ENCODE assay signal across 36 cellular contexts in the genomic region with DNA sequence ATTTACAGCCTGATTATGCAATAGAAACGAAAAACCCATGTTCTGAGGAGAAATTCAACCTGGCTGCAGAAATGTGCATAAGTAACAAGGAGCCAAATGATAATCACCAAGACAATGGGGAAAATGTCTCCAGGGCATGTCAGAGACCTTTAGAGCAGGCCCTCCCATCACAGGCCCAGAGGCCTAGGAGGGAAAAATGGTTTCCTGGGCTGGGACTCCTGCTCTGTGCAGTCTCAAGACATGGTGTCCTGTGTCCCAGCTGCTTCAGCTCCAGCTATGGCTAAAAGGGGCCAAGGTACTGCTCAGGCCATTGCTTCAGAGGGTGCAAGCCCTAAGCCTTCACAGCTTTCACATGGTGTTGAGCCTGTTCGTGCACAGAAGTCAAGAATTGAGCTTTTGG.
DNase-seq lines count a peak whose midpoint lies in the region; ATAC-seq, FAIRE-seq and TF ChIP-seq lines count a peak whose summit lies in the region.
"Had no signal": no experiment of that assay in that cellular context is flagged by ENCODE, and none has a peak within 500 bp of the region (broad histone marks: within the 10 kb centered on the region; RNA-seq: fewer than 3 reads in every experiment).

No MANE protein-coding gene starts in this region.

- H3K4me3 Mint-ChIP-seq in endodermal cell, result no peak overlapping the region
- H3K4me3 Mint-ChIP-seq: B cell; CD14-positive monocyte; CD4-positive, alpha-beta memory T cell; CD4-positive, alpha-beta T cell; CD4-positive, CD25-positive, alpha-beta regulatory T cell; CD8-positive, alpha-beta memory T cell; CD8-positive, alpha-beta T cell had no signal

- H3K27me3 ChIP-seq in endodermal cell (ENCODE audit: control insufficient read depth, insufficient read depth, low read length, poor library complexity, severe bottlenecking) (peaks cover 14% of the 10 kb centered on the region), H7 (ENCODE audit: control insufficient read depth, insufficient read depth, low read length) (peaks cover 3% of the 10 kb centered on the region; the same call in 1 of the 2 replicates), left ventricle myocardium inferior (ENCODE audit: low read depth) (no peaks in the 10 kb centered on the region)
- H3K27me3 ChIP-seq: BE2C; BLaER1; BLaER1 treated with 17β-estradiol and CSF1 and Interleukin-3, amounts not matched to agents 10 nM and 100 nM had no signal

- no peak for ATAC-seq in A549
- ATAC-seq: CD8-positive, alpha-beta T cell had no signal

- DNase-seq in A549 (ENCODE audit: low read depth in 1 of 2, low spot score in 1 of 2) (no peak), endodermal cell (no peak), urothelium cell line (ENCODE audit: low spot score) (no peak), OCI-M1 (lab: John Stamatoyannopoulos, UW) (no peak), H7 (no peak), left ventricle myocardium inferior (no peak)
- DNase-seq in effector CD4-positive, alpha-beta T cell, result no peak
- DNase-seq: 8988T; ACHN; AML-193; BE2C; C1 segment of cervical spinal cord; Caco-2; Calu3; CD4-positive, alpha-beta memory T cell; CD4-positive, alpha-beta T cell; CD4-positive, CD25-positive, alpha-beta regulatory T cell; CD8-positive, alpha-beta memory T cell; CD8-positive, alpha-beta T cell; COR-L47; DMS 273 treated with DMSO at 0.1 percent for 48 hours; DMS153; DMS53; DMS79; DMS79 treated with DMSO at 0.1 percent for 48 hours; DND-41; EL had no signal

- H3K36me3 Mint-ChIP-seq in endodermal cell (ENCODE audit: low read depth), result no peaks in the 10 kb centered on the region
- H3K36me3 Mint-ChIP-seq: CD14-positive monocyte; CD4-positive, alpha-beta memory T cell; CD4-positive, CD25-positive, alpha-beta regulatory T cell; CD8-positive, alpha-beta memory T cell; CD8-positive, alpha-beta T cell had no signal

- 2% methylated on average over 2 of the region's 2 CpGs for WGBS in A549 (ENCODE audit: missing lambda C conversion rate)
- 25 to 43% methylated on average over 2 of the region's 2 CpGs for WGBS in endodermal cell (ENCODE audit: insufficient coverage in 1 of 2, insufficient read length in 1 of 2), 2 experiments

- H3K4me2 ChIP-seq in A549, result no peak overlapping the region
- H3K4me2 ChIP-seq: BLaER1; BLaER1 treated with 17β-estradiol and CSF1 and Interleukin-3, amounts not matched to agents 10 nM and 100 nM had no signal

- POLR2A ChIA-PET in A549 (lab: Yijun Ruan, JAX), result no interaction called here
- POLR2A ChIA-PET in HEK293 (lab: Yijun Ruan, JAX), result no interaction called here

- FAIRE-seq in A549 (lab: Jason Lieb, UNC) (no peak), urothelium cell line (lab: Jason Lieb, UNC) (peak; percentile 50)
- FAIRE-seq: A204.1, D721Med had no signal

- no peak for TF ChIP-seq EP300 in A549 (IDR thresholded peaks at IDR 0.05)

- CTCF ChIA-PET in A549 (lab: Yijun Ruan, JAX), result interaction anchor here (0.8 kb wide), 1 partner anchor 17 kb away, joined by 3 read pairs; no protein-coding TSS in a partner anchor
- CTCF ChIA-PET in HEK293 (lab: Yijun Ruan, JAX), result no interaction called here

- H3K9me3 ChIP-seq in A549 (peaks cover 9% of the 10 kb centered on the region; the same call in 1 of the 3 replicates), HEK293 (ENCODE audit: control insufficient read depth, insufficient read depth, low read depth, low read length) (no peaks in the 10 kb centered on the region), endodermal cell (ENCODE audit: control insufficient read depth, low read length) (peaks cover 36% of the 10 kb centered on the region), left ventricle myocardium inferior (replicated peaks) (peaks cover 26% of the 10 kb centered on the region)
- H3K9me3 ChIP-seq: BE2C, Caco-2 had no signal

- H3K27ac ChIP-seq in A549 (no peak overlapping the region), HEK293 (ENCODE audit: extremely low read depth, low read depth, low read length) (no peak overlapping the region), endodermal cell (ENCODE audit: low read depth, low read length) (no peak overlapping the region), left ventricle myocardium inferior (replicated peaks) (no peak overlapping the region)
- H3K27ac ChIP-seq: 22Rv1; BLaER1; BLaER1 treated with 17β-estradiol and CSF1 and Interleukin-3, amounts not matched to agents 10 nM and 100 nM; C4-2B had no signal

- H3K9ac ChIP-seq in endodermal cell (ENCODE audit: extremely low read depth, low read length, poor library complexity, severe bottlenecking), result no peak overlapping the region
- H3K9ac ChIP-seq: BLaER1; BLaER1 treated with 17β-estradiol and CSF1 and Interleukin-3, amounts not matched to agents 10 nM and 100 nM had no signal

- H3K4me3 ChIP-seq in A549 (no peak overlapping the region), HEK293 (ENCODE audit: low read depth, low read length) (no peak overlapping the region), endodermal cell (ENCODE audit: low read length) (peak overlapping the region; percentile 53), H7 (ENCODE audit: insufficient read depth, low read depth, low read length) (no peak overlapping the region), left ventricle myocardium inferior (no peak overlapping the region)
- H3K4me3 ChIP-seq: BLaER1; BLaER1 treated with 17β-estradiol and CSF1 and Interleukin-3, amounts not matched to agents 10 nM and 100 nM had no signal

- intact Hi-C loops in left ventricle myocardium inferior (cut with micrococcal nuclease), result no loop called here

- peaks cover 22% of the 10 kb centered on the region for H3K4me1 Mint-ChIP-seq in endodermal cell
- H3K4me1 Mint-ChIP-seq: B cell; CD14-positive monocyte; CD4-positive, alpha-beta memory T cell; CD4-positive, CD25-positive, alpha-beta regulatory T cell; CD8-positive, alpha-beta memory T cell had no signal

- no peak for TF ChIP-seq POLR2A in A549 (IDR thresholded peaks at IDR 0.05; ENCODE audit: low read length)

- peaks cover 49% of the 10 kb centered on the region for H3K27me3 Mint-ChIP-seq in endodermal cell (ENCODE audit: insufficient read depth)
- H3K27me3 Mint-ChIP-seq: B cell; CD4-positive, alpha-beta memory T cell; CD4-positive, alpha-beta T cell; CD4-positive, CD25-positive, alpha-beta regulatory T cell; CD8-positive, alpha-beta memory T cell had no signal

- H3K27ac Mint-ChIP-seq in endodermal cell, result no peak overlapping the region
- H3K27ac Mint-ChIP-seq: B cell; CD14-positive monocyte; CD4-positive, alpha-beta memory T cell; CD4-positive, alpha-beta T cell; CD4-positive, CD25-positive, alpha-beta regulatory T cell; CD8-positive, alpha-beta memory T cell; CD8-positive, alpha-beta T cell had no signal

- H3K36me3 ChIP-seq in HEK293 (ENCODE audit: control insufficient read depth in 2 of 2, insufficient read depth in 1 of 2, low read length in 2 of 2) (no peaks in the 10 kb centered on the region), endodermal cell (ENCODE audit: control insufficient read depth, insufficient read depth, low read length) (no peaks in the 10 kb centered on the region), H7 (replicated peaks; ENCODE audit: control insufficient read depth, insufficient read depth, low read length) (no peaks in the 10 kb centered on the region), left ventricle myocardium inferior (no peaks in the 10 kb centered on the region)
- H3K36me3 ChIP-seq: BE2C; BLaER1; BLaER1 treated with 17β-estradiol and CSF1 and Interleukin-3, amounts not matched to agents 10 nM and 100 nM had no signal

- TF ChIP-seq CTCF in A549 (IDR thresholded peaks at IDR 0.05) (no peak), HEK293 (tag by site-specific recombination; IDR thresholded peaks at IDR 0.05) (no peak), endodermal cell (conservative IDR thresholded peaks at IDR 0.05) (no peak), left ventricle myocardium inferior (IDR thresholded peaks at IDR 0.05; ENCODE audit: borderline replicate concordance) (no peak)

- TF ChIP-seq RAD21 in A549 (conservative IDR thresholded peaks at IDR 0.05 in 1 of 2, IDR thresholded peaks at IDR 0.05 in 1 of 2), result no peak

- peaks cover 43% of the 10 kb centered on the region for H3K9me3 Mint-ChIP-seq in endodermal cell

- no peaks in the 10 kb centered on the region for H3K4me1 ChIP-seq in A549
- peaks cover 16% of the 10 kb centered on the region for H3K4me1 ChIP-seq in HEK293 (ENCODE audit: control insufficient read depth, insufficient read depth, low read length)
- H3K4me1 ChIP-seq in endodermal cell (ENCODE audit: control insufficient read depth, insufficient read depth, low read length), result peaks cover 3% of the 10 kb centered on the region
- no peaks in the 10 kb centered on the region for H3K4me1 ChIP-seq in left ventricle myocardium inferior
- H3K4me1 ChIP-seq: BE2C; BLaER1; BLaER1 treated with 17β-estradiol and CSF1 and Interleukin-3, amounts not matched to agents 10 nM and 100 nM; Caco-2 had no signal

TF ChIP-seq in A549, 52 proteins besides CTCF, POLR2A, EP300 and RAD21 (continues in another document):
- TF ChIP-seq ZFP36 (IDR thresholded peaks at IDR 0.05; ENCODE audit: borderline replicate concordance, partially characterized antibody) (peak; percentile 49), ZC3H11A (IDR thresholded peaks at IDR 0.05) (no peak), CHD4 (IDR thresholded peaks at IDR 0.05; ENCODE audit: borderline replicate concordance) (no peak)
- TF ChIP-seq, protein P1, sequence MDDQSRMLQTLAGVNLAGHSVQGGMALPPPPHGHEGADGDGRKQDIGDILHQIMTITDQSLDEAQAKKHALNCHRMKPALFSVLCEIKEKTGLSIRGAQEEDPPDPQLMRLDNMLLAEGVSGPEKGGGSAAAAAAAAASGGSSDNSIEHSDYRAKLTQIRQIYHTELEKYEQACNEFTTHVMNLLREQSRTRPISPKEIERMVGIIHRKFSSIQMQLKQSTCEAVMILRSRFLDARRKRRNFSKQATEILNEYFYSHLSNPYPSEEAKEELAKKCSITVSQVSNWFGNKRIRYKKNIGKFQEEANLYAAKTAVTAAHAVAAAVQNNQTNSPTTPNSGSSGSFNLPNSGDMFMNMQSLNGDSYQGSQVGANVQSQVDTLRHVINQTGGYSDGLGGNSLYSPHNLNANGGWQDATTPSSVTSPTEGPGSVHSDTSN (IDR thresholded peaks at IDR 0.05), result no peak

TF ChIP-seq in HEK293, 187 proteins besides CTCF, POLR2A, EP300 and RAD21 (continues in another document):
- TF ChIP-seq, protein P2, sequence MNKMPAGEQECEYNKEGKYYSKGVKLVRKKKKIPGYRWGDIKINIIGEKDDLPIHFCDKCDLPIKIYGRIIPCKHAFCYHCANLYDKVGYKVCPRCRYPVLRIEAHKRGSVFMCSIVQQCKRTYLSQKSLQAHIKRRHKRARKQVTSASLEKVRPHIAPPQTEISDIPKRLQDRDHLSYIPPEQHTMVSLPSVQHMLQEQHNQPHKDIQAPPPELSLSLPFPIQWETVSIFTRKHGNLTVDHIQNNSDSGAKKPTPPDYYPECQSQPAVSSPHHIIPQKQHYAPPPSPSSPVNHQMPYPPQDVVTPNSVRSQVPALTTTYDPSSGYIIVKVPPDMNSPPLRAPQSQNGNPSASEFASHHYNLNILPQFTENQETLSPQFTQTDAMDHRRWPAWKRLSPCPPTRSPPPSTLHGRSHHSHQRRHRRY (tag by site-specific recombination; IDR thresholded peaks at IDR 0.05), result no peak
- TF ChIP-seq TRIM28 (IDR thresholded peaks at IDR 0.05; ENCODE audit: borderline replicate concordance, low read length), result peak; percentile 73; the same call in 1 of the 2 replicates
- TF ChIP-seq ZNF184 (tag by site-specific recombination; IDR thresholded peaks at IDR 0.05), result no peak
- TF ChIP-seq SP7 (tag by site-specific recombination; IDR thresholded peaks at IDR 0.05), result no peak
- no peak for TF ChIP-seq ZNF791 (tag by site-specific recombination; IDR thresholded peaks at IDR 0.05)
